11 cellular contexts compared by ENCODE assay signal in genomic region chr6:159045826-159046225, GRCh38. TPM values are rescaled to one million over a fixed set of nuclear protein-coding genes. Genes with fewer than 3 reads are reported as not detected.
DNase-seq lines count a peak whose midpoint lies in the region; ATAC-seq and TF ChIP-seq lines count a peak whose summit lies in the region.
"Had no signal": no experiment of that assay in that cellular context is flagged by ENCODE, and none has a peak within 500 bp of the region (broad histone marks: within the 10 kb centered on the region; RNA-seq: fewer than 3 reads in every experiment).

No MANE protein-coding gene starts in this region.

- H3K9me2 ChIP-seq in DOHH2 (replicated peaks; ENCODE audit: control insufficient read depth, low read length), result no peaks in the 10 kb centered on the region

- intact Hi-C loops in CD4-positive, alpha-beta T cell (cut with DNase I, micrococcal nuclease), result loop anchor here (1.0 to 2.0 kb wide), 3 partner anchors 15 to 49 kb away; no protein-coding TSS in a partner anchor
- intact Hi-C loops in esophagus muscularis mucosa (cut with DNase I), result no loop called here

- ATAC-seq in CD4-positive, alpha-beta T cell (ENCODE audit: poor library complexity), result no peak
- ATAC-seq in T-helper 17 cell, result no peak
- ATAC-seq in HG02973 (IDR thresholded peaks at IDR 0.05; ENCODE audit: unreplicated experiment), result no peak

- peak overlapping the region; percentile 91 for H3K27ac Mint-ChIP-seq in CD4-positive, alpha-beta T cell
- H3K27ac Mint-ChIP-seq in T-helper 17 cell, result peak overlapping the region; percentile 99

- H3K4me1 ChIP-seq in DOHH2 (ENCODE audit: control insufficient read depth, low read length), result peaks cover 41% of the 10 kb centered on the region
- peaks cover 0 to 14% (median 5%) of the 10 kb centered on the region in 4 donors for H3K4me1 ChIP-seq in esophagus muscularis mucosa

- H3K27ac ChIP-seq in CD4-positive, alpha-beta T cell (ENCODE audit: low read depth, low read length), result peak overlapping the region; percentile 57
- H3K27ac ChIP-seq in DOHH2 (ENCODE audit: low read depth, low read length) (peak overlapping the region; percentile 89), esophagus muscularis mucosa (replicated peaks in 1 of 4) (no peak overlapping the region)
- H3K27ac ChIP-seq: KMS-11, VCaP had no signal

- H3K4me1 Mint-ChIP-seq in CD4-positive, alpha-beta T cell (ENCODE audit: low read depth), result peaks cover 60% of the 10 kb centered on the region
- H3K4me1 Mint-ChIP-seq in T-helper 17 cell, result peaks cover 41% of the 10 kb centered on the region

- WGBS in esophagus muscularis mucosa, result 80% methylated on average over 6 of the region's 6 CpGs

- H3K27me3 ChIP-seq in CD4-positive, alpha-beta T cell (ENCODE audit: control insufficient read depth, insufficient read depth, low read length), result no peaks in the 10 kb centered on the region
- no peaks in the 10 kb centered on the region for H3K27me3 ChIP-seq in DOHH2 (ENCODE audit: control insufficient read depth, low read length)
- H3K27me3 ChIP-seq in esophagus muscularis mucosa, result peaks cover 0 to 14% (median 0%) of the 10 kb centered on the region in 4 donors

- CTCF ChIA-PET in CD4-positive, alpha-beta T cell (lab: Charles Lee), result interaction anchor here (4.6 kb wide), 1 partner anchor 59 kb away, joined by 72 read pairs; no protein-coding TSS in a partner anchor

- peaks cover 40% of the 10 kb centered on the region for H3K36me3 Mint-ChIP-seq in CD4-positive, alpha-beta T cell (ENCODE audit: low read depth)
- H3K36me3 Mint-ChIP-seq in T-helper 17 cell (ENCODE audit: low read depth), result peaks cover 13% of the 10 kb centered on the region

- H3K9me3 Mint-ChIP-seq in CD4-positive, alpha-beta T cell, result no peaks in the 10 kb centered on the region

- H3K4me2 ChIP-seq in DOHH2 (ENCODE audit: low read length), result peak overlapping the region; percentile 73
- H3K4me2 ChIP-seq: KMS-11 had no signal

- H3F3A ChIP-seq in DOHH2 (ENCODE audit: control insufficient read depth, insufficient read depth), result peaks cover 34% of the 10 kb centered on the region

- peaks cover 13% of the 10 kb centered on the region for H4K20me1 ChIP-seq in DOHH2 (ENCODE audit: control insufficient read depth, insufficient read depth, low read depth, low read length)

- H3K4me3 ChIP-seq in DOHH2 (ENCODE audit: low read length), result peak overlapping the region; percentile 93
- no peak overlapping the region for H3K4me3 ChIP-seq in esophagus muscularis mucosa
- H3K4me3 ChIP-seq: lung had no signal

- H3K36me3 ChIP-seq in DOHH2 (ENCODE audit: control insufficient read depth, low read length) (peaks cover 39% of the 10 kb centered on the region), esophagus muscularis mucosa (no peaks in the 10 kb centered on the region)

- no peak for TF ChIP-seq POLR2A in esophagus muscularis mucosa (IDR thresholded peaks at IDR 0.05; ENCODE audit: low read depth)

- no peak for TF ChIP-seq CTCF in CD4-positive, alpha-beta T cell (IDR thresholded peaks at IDR 0.05)
- TF ChIP-seq CTCF in DOHH2 (IDR thresholded peaks at IDR 0.05; ENCODE audit: low read depth, low read length, poor library complexity, severe bottlenecking) (no peak), esophagus muscularis mucosa (IDR thresholded peaks at IDR 0.05) (no peak)

- no peak for DNase-seq in CD4-positive, alpha-beta T cell
- DNase-seq in T-helper 17 cell, result no peak
- peak; percentile 24 for DNase-seq in esophagus muscularis mucosa (ENCODE audit: extremely low spot score)
- DNase-seq in GM03348 (ENCODE audit: low spot score), result no peak
- no peak for DNase-seq in AML-193 (lab: John Stamatoyannopoulos, UW)
- DNase-seq: NCI-H187 treated with DMSO at 0.1 percent for 48 hours had no signal

- TF ChIP-seq EP300 in esophagus muscularis mucosa (IDR thresholded peaks at IDR 0.05), result no peak

- H3K27me3 Mint-ChIP-seq in CD4-positive, alpha-beta T cell, result no peaks in the 10 kb centered on the region
- H3K27me3 Mint-ChIP-seq in T-helper 17 cell, result no peaks in the 10 kb centered on the region

- peak overlapping the region; percentile 97 for H3K4me3 Mint-ChIP-seq in CD4-positive, alpha-beta T cell
- peak overlapping the region; percentile 96 for H3K4me3 Mint-ChIP-seq in T-helper 17 cell

- POLR2A ChIA-PET in CD4-positive, alpha-beta T cell (lab: Charles Lee), result interaction anchor here (1.1 to 7.3 kb wide), 7 partner anchors 9 to 89 kb away, joined by 3 to 146 read pairs (median 45); no protein-coding TSS in a partner anchor

- H3K9me3 ChIP-seq in CD4-positive, alpha-beta T cell (ENCODE audit: control insufficient read depth, low read length), result no peaks in the 10 kb centered on the region
- no peaks in the 10 kb centered on the region for H3K9me3 ChIP-seq in DOHH2 (ENCODE audit: control insufficient read depth, insufficient read depth, low read length)
- peaks cover 4% of the 10 kb centered on the region for H3K9me3 ChIP-seq in T-helper 17 cell (ENCODE audit: control insufficient read depth, low read length, poor library complexity, severe bottlenecking)
- H3K9me3 ChIP-seq in esophagus muscularis mucosa, result no peaks in the 10 kb centered on the region

- peaks cover 47% of the 10 kb centered on the region for H3K79me2 ChIP-seq in DOHH2 (ENCODE audit: control insufficient read depth, low read length)

RNA-seq across cellular contexts. Expression of gene TAGAP, which starts 1.0 kb away (rescaled TPM):
- 100 to 1,000 TPM; 245 to 261 TPM for total RNA-seq in CD4-positive, alpha-beta T cell
- 100 to 1,000 TPM; 269 to 340 TPM for total RNA-seq in T-helper 17 cell
- total RNA-seq in esophagus muscularis mucosa, result 1 to 10 TPM; 1.5 to 3.0 (median 1.9) TPM

RNA-seq across cellular contexts. Expression of gene RSPH3, which starts 45.8 kb away (rescaled TPM):
- 1 to 10 TPM in 1 of 2 experiments, under 1 TPM in 1; 0.59 to 1.1 TPM for total RNA-seq in CD4-positive, alpha-beta T cell
- total RNA-seq in T-helper 17 cell (1 to 10 TPM; 1.6 to 2.7 TPM), esophagus muscularis mucosa (10 to 100 TPM; 10.6 to 21.5 (median 18.1) TPM)

Comparison
In these comparisons a context has a peak if more than half of its experiments do, and no peak if none do; other contexts are left out.
1. H3K27ac ChIP-seq: peak in CD4-positive, alpha-beta T cell (single experiment) and DOHH2 (single experiment); none in esophagus muscularis mucosa (0 of 4).
2. RNA of gene TAGAP, which starts 1.0 kb away (total RNA-seq): 269 to 340 TPM in T-helper 17 cell and 245 to 261 TPM in CD4-positive, alpha-beta T cell; 1.5 to 3.0 TPM in esophagus muscularis mucosa; every median in the first group is over 10 times any median in the second.